Comparison of ENCODE assay signal across 8 cellular contexts in genomic region chr20:37693629-37694626, GRCh38. TPM values are rescaled to one million over a fixed set of nuclear protein-coding genes. Genes with fewer than 3 reads are reported as not detected.
DNase-seq lines count a peak whose midpoint lies in the region; ATAC-seq and TF ChIP-seq lines count a peak whose summit lies in the region.

A gene with protein sequence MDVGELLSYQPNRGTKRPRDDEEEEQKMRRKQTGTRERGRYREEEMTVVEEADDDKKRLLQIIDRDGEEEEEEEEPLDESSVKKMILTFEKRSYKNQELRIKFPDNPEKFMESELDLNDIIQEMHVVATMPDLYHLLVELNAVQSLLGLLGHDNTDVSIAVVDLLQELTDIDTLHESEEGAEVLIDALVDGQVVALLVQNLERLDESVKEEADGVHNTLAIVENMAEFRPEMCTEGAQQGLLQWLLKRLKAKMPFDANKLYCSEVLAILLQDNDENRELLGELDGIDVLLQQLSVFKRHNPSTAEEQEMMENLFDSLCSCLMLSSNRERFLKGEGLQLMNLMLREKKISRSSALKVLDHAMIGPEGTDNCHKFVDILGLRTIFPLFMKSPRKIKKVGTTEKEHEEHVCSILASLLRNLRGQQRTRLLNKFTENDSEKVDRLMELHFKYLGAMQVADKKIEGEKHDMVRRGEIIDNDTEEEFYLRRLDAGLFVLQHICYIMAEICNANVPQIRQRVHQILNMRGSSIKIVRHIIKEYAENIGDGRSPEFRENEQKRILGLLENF (plus strand): TSS chr20:37694030. CDS start chr20:37694123, 93 bp downstream.

- H3K36me3 ChIP-seq in osteoblast (ENCODE audit: insufficient read depth, low read length) (peaks cover 4% of the 10 kb centered on the region), testis (ENCODE audit: low read depth, missing control alignments) (no peaks in the 10 kb centered on the region)

- peaks cover 29% of the 10 kb centered on the region for H3K4me1 Mint-ChIP-seq in activated naive CD4-positive, alpha-beta T cell treated with anti-CD3 and anti-CD28 coated beads, Interleukin-2, amount 50 U/mL, for 24 hours

- no peaks in the 10 kb centered on the region for H4K20me1 ChIP-seq in osteoblast (ENCODE audit: insufficient read depth, low read length)

- peak within 1 kb of the TSS; percentile 87 for H3K27ac Mint-ChIP-seq in activated naive CD4-positive, alpha-beta T cell treated with anti-CD3 and anti-CD28 coated beads, Interleukin-2, amount 50 U/mL, for 24 hours

- peaks cover 7% of the 10 kb centered on the region for H3K27me3 Mint-ChIP-seq in activated naive CD4-positive, alpha-beta T cell treated with anti-CD3 and anti-CD28 coated beads, Interleukin-2, amount 50 U/mL, for 24 hours

- peak; percentile 89 for DNase-seq in GM10266 (ENCODE audit: extremely low spot score)
- peak; percentile 95 for DNase-seq in NCI-H1105 (lab: John Stamatoyannopoulos, UW)
- peak; percentile 84 for DNase-seq in SKM-1 (lab: John Stamatoyannopoulos, UW; ENCODE audit: unreplicated experiment)
- DNase-seq in glomerular visceral epithelial cell (ENCODE audit: extremely low spot score), result peak; percentile 99
- peak; percentile 96 for DNase-seq in osteoblast (ENCODE audit: insufficient read length, low spot score, missing footprints)
- peak; percentile 99 for DNase-seq in testis

- H3K4me3 Mint-ChIP-seq in activated naive CD4-positive, alpha-beta T cell treated with anti-CD3 and anti-CD28 coated beads, Interleukin-2, amount 50 U/mL, for 24 hours, result peak within 1 kb of the TSS; percentile 97

- peak within 1 kb of the TSS; percentile 91 for H3K4me2 ChIP-seq in osteoblast (ENCODE audit: insufficient read depth, low read length)

- H3K9me3 Mint-ChIP-seq in activated naive CD4-positive, alpha-beta T cell treated with anti-CD3 and anti-CD28 coated beads, Interleukin-2, amount 50 U/mL, for 24 hours, result no peaks in the 10 kb centered on the region

- H2AFZ ChIP-seq in osteoblast (ENCODE audit: low read length), result peak within 1 kb of the TSS; percentile 97

- peaks cover 7% of the 10 kb centered on the region for H3K36me3 Mint-ChIP-seq in activated naive CD4-positive, alpha-beta T cell treated with anti-CD3 and anti-CD28 coated beads, Interleukin-2, amount 50 U/mL, for 24 hours

- no peaks in the 10 kb centered on the region for H3K27me3 ChIP-seq in osteoblast (ENCODE audit: insufficient read depth, low read length)
- H3K27me3 ChIP-seq in testis, result no peaks in the 10 kb centered on the region

- intact Hi-C loops in testis (cut with DNase I; ENCODE audit: low total_unique reads), result no loop called here

- TF ChIP-seq CTCF in GM10266 (IDR thresholded peaks at IDR 0.05; ENCODE audit: control insufficient read depth, insufficient read depth, low read depth, missing control alignments), result no peak
- no peak for TF ChIP-seq CTCF in osteoblast (IDR thresholded peaks at IDR 0.05; ENCODE audit: extremely low read depth, low read depth, low read length)
- peak in 1 of 3 experiments; percentile 14 for TF ChIP-seq CTCF in testis (IDR thresholded peaks at IDR 0.05)

- 0 to 1% methylated on average over 47 to 54 of the region's 54 CpGs for WGBS in testis, 2 donors

- H3K27ac ChIP-seq in osteoblast (ENCODE audit: low read depth, low read length), result peak within 1 kb of the TSS; percentile 84
- H3K27ac ChIP-seq in testis, result peak within 1 kb of the TSS in 1 of 2 donors; percentile 51

- no peak for TF ChIP-seq POLR2A in testis (IDR thresholded peaks at IDR 0.05)

- peaks cover 44% of the 10 kb centered on the region for H3K79me2 ChIP-seq in osteoblast (ENCODE audit: insufficient read depth, low read length)

- peak within 1 kb of the TSS; percentile 97 for H3K4me3 ChIP-seq in osteoblast (ENCODE audit: insufficient read depth, low read length)
- H3K4me3 ChIP-seq in testis, result peak within 1 kb of the TSS; percentile 63 to 83

- H3K4me1 ChIP-seq in osteoblast (ENCODE audit: insufficient read depth, low read length), result peaks cover 8% of the 10 kb centered on the region
- H3K4me1 ChIP-seq in testis, result no peaks in the 10 kb centered on the region

- ATAC-seq in HG02623 (IDR thresholded peaks at IDR 0.05; ENCODE audit: unreplicated experiment), result peak; percentile 78

- H3K9me3 ChIP-seq in osteoblast (ENCODE audit: low read depth, low read length), result no peaks in the 10 kb centered on the region
- H3K9me3 ChIP-seq in testis, result no peaks in the 10 kb centered on the region

RNA-seq across cellular contexts. Expression of the gene that starts here (rescaled TPM):
- total RNA-seq in osteoblast (19.5 and 23.0 TPM in 2 replicates), testis (10 to 100 TPM; 50.4 to 61.0 TPM)
- polyA plus RNA-seq in testis (ENCODE audit: insufficient read depth, low read depth, low replicate concordance), result 119 TPM
